Comparison of ENCODE assay signal across 12 cellular contexts in genomic region chr22:35431483-35432205, GRCh38. TPM values are rescaled to one million over a fixed set of nuclear protein-coding genes. Genes with fewer than 3 reads are reported as not detected.
DNase-seq lines count a peak whose midpoint lies in the region; ATAC-seq and TF ChIP-seq lines count a peak whose summit lies in the region.
"Had no signal": no experiment of that assay in that cellular context is flagged by ENCODE, and none has a peak within 500 bp of the region (broad histone marks: within the 10 kb centered on the region; RNA-seq: fewer than 3 reads in every experiment).

No MANE protein-coding gene starts in this region.

- TF ChIP-seq CTCF in AG10803 (conservative IDR thresholded peaks at IDR 0.05; ENCODE audit: low read length) (peak; percentile 26; the same call in 1 of the 2 replicates), activated B cell treated with CpG ODN at 0.5 μM for 24 hours (IDR thresholded peaks at IDR 0.05) (no peak), fibroblast of villous mesenchyme (IDR thresholded peaks at IDR 0.05; ENCODE audit: insufficient read depth, low read depth, low read length) (peak; percentile 23), prostate gland (IDR thresholded peaks at IDR 0.05) (no peak)

- H3K36me3 ChIP-seq in prostate gland, result no peaks in the 10 kb centered on the region

- ATAC-seq in activated B cell treated with CpG ODN at 0.5 μM for 24 hours (ENCODE audit: low read depth) (no peak), HG03175 (IDR thresholded peaks at IDR 0.05; ENCODE audit: unreplicated experiment) (no peak)

- peaks cover 60% of the 10 kb centered on the region for H3K36me3 Mint-ChIP-seq in activated B cell treated with CpG ODN at 0.5 μM for 24 hours (ENCODE audit: low read depth)

- H3K27me3 ChIP-seq in prostate gland (replicated peaks; ENCODE audit: insufficient read depth), result no peaks in the 10 kb centered on the region

- WGBS in prostate gland, result 86% methylated on average over 12 of the region's 12 CpGs

- no peaks in the 10 kb centered on the region for H3K4me1 ChIP-seq in prostate gland (replicated peaks)

- H3K27ac Mint-ChIP-seq in activated B cell treated with CpG ODN at 0.5 μM for 24 hours, result peak overlapping the region; percentile 46
- H3K27ac Mint-ChIP-seq: activated naive CD4-positive, alpha-beta T cell treated with anti-CD3 and anti-CD28 coated beads, Interleukin-2, amount 50 U/mL, for 72 hours; B cell; WTC11 had no signal

- no peaks in the 10 kb centered on the region for H3K9me3 ChIP-seq in prostate gland

- H3K4me1 Mint-ChIP-seq in activated B cell treated with CpG ODN at 0.5 μM for 24 hours, result peaks cover 4% of the 10 kb centered on the region

- DNase-seq in AG10803 (ENCODE audit: low read depth), result no peak
- no peak for DNase-seq in activated B cell treated with CpG ODN at 0.5 μM for 24 hours
- no peak for DNase-seq in fibroblast of villous mesenchyme (ENCODE audit: low read depth)
- no peak for DNase-seq in prostate gland (ENCODE audit: low spot score)
- no peak for DNase-seq in NCI-H187 treated with DMSO at 0.1 percent for 48 hours (lab: John Stamatoyannopoulos, UW)
- DNase-seq in activated CD8-positive, alpha-beta memory T cell treated with anti-CD3 and anti-CD28 coated beads, Interleukin-2, amount 50 U/mL, for 48 hours, result no peak
- DNase-seq in SHP77 (lab: John Stamatoyannopoulos, UW), result no peak

- CTCF ChIA-PET in activated B cell treated with CpG ODN at 0.5 μM for 24 hours (lab: Charles Lee), result interaction anchor here (1.1 to 3.0 kb wide), 4 partner anchors 20 to 151 kb away, joined by 3 to 22 read pairs (median 8); no protein-coding TSS in a partner anchor

- intact Hi-C loops in activated B cell treated with CpG ODN at 0.5 μM for 24 hours (cut with micrococcal nuclease), result no loop called here
- intact Hi-C loops in prostate gland (cut with DNase I), result loop anchor here (1.0 to 10.0 kb wide), 2 partner anchors 152 to 693 kb away; no protein-coding TSS in a partner anchor

- H3K9me3 Mint-ChIP-seq in activated B cell treated with CpG ODN at 0.5 μM for 24 hours, result peaks cover 2% of the 10 kb centered on the region
- H3K9me3 Mint-ChIP-seq: activated naive CD4-positive, alpha-beta T cell treated with anti-CD3 and anti-CD28 coated beads, Interleukin-2, amount 50 U/mL, for 72 hours had no signal

- no peak for TF ChIP-seq POLR2A in prostate gland (IDR thresholded peaks at IDR 0.05)

- peak overlapping the region; percentile 1 to 3 for H3K27ac ChIP-seq in prostate gland

- H3K4me3 ChIP-seq in AG10803 (ENCODE audit: low read length) (no peak overlapping the region), fibroblast of villous mesenchyme (ENCODE audit: low read depth, low read length) (no peak overlapping the region), prostate gland (no peak overlapping the region)
- H3K4me3 ChIP-seq: lung had no signal

- H3K27me3 Mint-ChIP-seq in activated B cell treated with CpG ODN at 0.5 μM for 24 hours, result no peaks in the 10 kb centered on the region
- H3K27me3 Mint-ChIP-seq: B cell had no signal

- POLR2A ChIA-PET in activated B cell treated with CpG ODN at 0.5 μM for 24 hours (lab: Charles Lee), result no interaction called here

- no peak overlapping the region for H3K4me3 Mint-ChIP-seq in activated B cell treated with CpG ODN at 0.5 μM for 24 hours
- H3K4me3 Mint-ChIP-seq: B cell, WTC11 had no signal

RNA-seq across cellular contexts. Expression of gene MCM5, which starts 31.7 kb away (rescaled TPM):
- total RNA-seq in activated B cell treated with CpG ODN at 0.5 μM for 24 hours (176 and 178 TPM in 2 replicates), fibroblast of villous mesenchyme (30.6 and 31.5 TPM in 2 replicates), prostate gland (10 to 100 TPM; 42.2 to 51.8 TPM)

RNA-seq across cellular contexts. Expression of gene HMOX1, which starts 50.7 kb away (rescaled TPM):
- total RNA-seq in activated B cell treated with CpG ODN at 0.5 μM for 24 hours (13.3 TPM in 2 replicates), fibroblast of villous mesenchyme (24.2 and 28.0 TPM in 2 replicates), prostate gland (10 to 100 TPM in 1 of 2 donors, 1 to 10 TPM in 1; 3.5 to 31.5 TPM)

Comparison
In these comparisons a context has a peak if more than half of its experiments do, and no peak if none do; other contexts are left out.
1. CTCF ChIP-seq: peak in AG10803 (single experiment) and fibroblast of villous mesenchyme (single experiment); none in activated B cell treated with CpG ODN at 0.5 μM for 24 hours (single experiment) and prostate gland (0 of 4).